8 cellular contexts compared by ENCODE assay signal in the genomic region with DNA sequence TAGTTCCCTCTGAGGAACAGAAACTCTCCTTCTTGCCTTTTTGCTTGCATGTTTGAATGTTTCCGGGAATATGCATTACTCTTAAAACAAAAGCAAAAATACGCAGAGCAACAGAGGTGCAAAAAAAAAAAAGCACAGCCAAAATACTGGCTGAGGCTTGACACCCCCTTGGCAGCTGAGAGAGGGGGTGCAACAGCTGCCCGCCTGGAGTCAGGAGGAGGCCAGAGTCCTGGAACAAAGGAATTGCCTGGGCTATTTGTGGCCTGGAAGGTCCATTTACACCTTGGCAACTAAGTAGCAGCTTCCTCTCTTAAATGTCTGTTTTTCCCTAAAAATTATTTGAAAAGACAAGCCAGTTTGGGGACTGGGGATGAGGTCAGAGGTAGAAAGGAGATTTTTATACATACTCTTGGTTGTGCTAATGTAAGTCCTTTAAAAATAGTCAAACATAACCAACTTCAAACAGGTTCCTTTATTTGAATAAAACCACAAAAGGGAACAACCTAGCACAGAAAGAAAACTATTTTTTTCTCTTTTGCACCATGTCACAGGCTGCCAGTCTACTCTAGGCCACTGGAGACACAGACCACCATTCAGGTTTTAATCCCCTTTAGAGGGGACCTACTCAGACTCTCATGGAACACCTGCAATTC. TPM values are rescaled to one million over a fixed set of nuclear protein-coding genes. Genes with fewer than 3 reads are reported as not detected.
DNase-seq lines count a peak whose midpoint lies in the region; ATAC-seq and FAIRE-seq lines count a peak whose summit lies in the region.

No MANE protein-coding gene starts in this region.

- peak overlapping the region; percentile 84 for H3K27ac Mint-ChIP-seq in activated naive CD4-positive, alpha-beta T cell treated with anti-CD3 and anti-CD28 coated beads, Interleukin-2, amount 10 ng/mL, durations not matched to agents 7 days and 5 days
- H3K27ac Mint-ChIP-seq in T-helper 17 cell: peak overlapping the region; percentile 79

- no peak for DNase-seq in activated naive CD4-positive, alpha-beta T cell treated with anti-CD3 and anti-CD28 coated beads, Interleukin-2, amount 10 ng/mL, durations not matched to agents 7 days and 5 days
- DNase-seq in activated naive CD4-positive, alpha-beta T cell treated with anti-CD3 and anti-CD28 coated beads, Interleukin-2, amount 50 U/mL, for 16 hours: no peak
- no peak for DNase-seq in T-helper 17 cell
- no peak for DNase-seq in NCI-H187 (lab: John Stamatoyannopoulos, UW)
- DNase-seq in RCC 7860 (ENCODE audit: low spot score): no peak
- DNase-seq in NCI-H146 (lab: John Stamatoyannopoulos, UW): no peak
- DNase-seq in D341Med (ENCODE audit: low spot score): no peak

- ATAC-seq in HG03060 (IDR thresholded peaks at IDR 0.05; ENCODE audit: low read depth, unreplicated experiment): peak; percentile 57
- ATAC-seq in T-helper 17 cell: peak; percentile 48

- peak overlapping the region; percentile 52 for H3K4me3 Mint-ChIP-seq in activated naive CD4-positive, alpha-beta T cell treated with anti-CD3 and anti-CD28 coated beads, Interleukin-2, amount 10 ng/mL, durations not matched to agents 7 days and 5 days
- H3K4me3 Mint-ChIP-seq in T-helper 17 cell: peak overlapping the region; percentile 66

- H3K4me1 Mint-ChIP-seq in activated naive CD4-positive, alpha-beta T cell treated with anti-CD3 and anti-CD28 coated beads, Interleukin-2, amount 10 ng/mL, durations not matched to agents 7 days and 5 days: peaks cover 79% of the 10 kb centered on the region
- peaks cover 82% of the 10 kb centered on the region for H3K4me1 Mint-ChIP-seq in T-helper 17 cell

- no peaks in the 10 kb centered on the region for H3K9me3 ChIP-seq in T-helper 17 cell (ENCODE audit: control insufficient read depth, low read length, poor library complexity, severe bottlenecking)

- H3K9me3 Mint-ChIP-seq in activated naive CD4-positive, alpha-beta T cell treated with anti-CD3 and anti-CD28 coated beads, Interleukin-2, amount 10 ng/mL, durations not matched to agents 7 days and 5 days: no peaks in the 10 kb centered on the region

- no peaks in the 10 kb centered on the region for H3K27me3 Mint-ChIP-seq in activated naive CD4-positive, alpha-beta T cell treated with anti-CD3 and anti-CD28 coated beads, Interleukin-2, amount 10 ng/mL, durations not matched to agents 7 days and 5 days
- H3K27me3 Mint-ChIP-seq in T-helper 17 cell: no peaks in the 10 kb centered on the region

- no peak for FAIRE-seq in RCC 7860 (lab: Jason Lieb, UNC)

- no peaks in the 10 kb centered on the region for H3K36me3 Mint-ChIP-seq in activated naive CD4-positive, alpha-beta T cell treated with anti-CD3 and anti-CD28 coated beads, Interleukin-2, amount 10 ng/mL, durations not matched to agents 7 days and 5 days
- no peaks in the 10 kb centered on the region for H3K36me3 Mint-ChIP-seq in T-helper 17 cell (ENCODE audit: low read depth)

- CTCF ChIA-PET in activated naive CD4-positive, alpha-beta T cell treated with anti-CD3 and anti-CD28 coated beads, Interleukin-2, amount 10 ng/mL, durations not matched to agents 7 days and 5 days (lab: Charles Lee): interaction anchor here (0.5 to 2.6 kb wide), 2 partner anchors 8 to 99 kb away, joined by 4 to 10 read pairs; no protein-coding TSS in a partner anchor

RNA-seq across cellular contexts. Expression of gene USP7, which starts 19.5 kb away (rescaled TPM):
- total RNA-seq in T-helper 17 cell: 100 to 1,000 TPM; 259 to 282 TPM
